In the genomic region with DNA sequence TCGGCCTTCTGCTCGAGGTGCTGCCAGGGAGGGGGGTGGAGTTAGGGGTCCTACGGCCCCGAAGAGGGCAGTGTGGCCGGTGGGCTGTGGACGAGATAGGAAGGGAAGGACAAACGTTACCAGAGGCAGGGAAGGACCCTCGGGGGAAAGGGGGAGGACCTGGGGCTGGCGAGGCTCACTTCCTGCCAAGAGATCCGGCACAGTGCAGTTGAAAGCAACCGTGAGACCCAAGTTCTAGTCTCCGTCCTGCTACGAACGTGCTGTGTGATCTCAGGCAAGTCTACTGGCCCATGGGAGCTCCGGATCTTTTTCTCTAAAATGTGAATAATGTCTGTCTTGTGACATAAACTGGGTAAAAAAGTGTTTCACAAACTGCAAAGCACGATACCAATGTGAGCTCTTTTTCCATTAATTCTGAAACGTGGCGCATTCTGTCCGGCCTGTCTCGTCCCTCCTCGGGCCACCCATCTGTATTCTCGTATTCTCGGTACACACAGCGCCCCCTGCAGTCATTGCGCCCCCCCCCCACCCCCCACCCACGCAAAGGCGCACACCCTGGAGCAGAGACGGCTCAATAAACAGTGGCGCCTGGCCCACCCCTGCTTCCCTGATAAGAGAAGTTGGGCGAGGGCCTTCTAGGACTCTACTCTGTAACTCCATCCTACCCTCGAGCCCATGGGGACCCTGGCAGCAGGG, we compare ENCODE assay signal across 9 cellular contexts. TPM values are rescaled to one million over a fixed set of nuclear protein-coding genes. Genes with fewer than 3 reads are reported as not detected.
DNase-seq lines count a peak whose midpoint lies in the region; ATAC-seq and TF ChIP-seq lines count a peak whose summit lies in the region.
"Had no signal": no experiment of that assay in that cellular context is flagged by ENCODE, and none has a peak within 500 bp of the region (broad histone marks: within the 10 kb centered on the region; RNA-seq: fewer than 3 reads in every experiment).

No MANE protein-coding gene starts in this region.

- 38 to 59% (median 39%) methylated on average over 31 of the region's 31 CpGs for WGBS in adipose tissue, 3 donors

- TF ChIP-seq POLR2A in GM18526 (IDR thresholded peaks at IDR 0.05; ENCODE audit: extremely low read depth, insufficient read length), result peak; percentile 0

- peak; percentile 83 for DNase-seq in left ventricle myocardium superior
- DNase-seq in stimulated activated naive CD8-positive, alpha-beta T cell treated with anti-CD3 and anti-CD28 coated beads, Interleukin-15, Interleukin-2, amounts not matched to agents 100 U/mL and 50 U/mL, for 24 hours, result peak; percentile 27
- DNase-seq in NCI-H2196 (lab: John Stamatoyannopoulos, UW; ENCODE audit: unreplicated experiment), result no peak
- DNase-seq in NCI-H526 (lab: John Stamatoyannopoulos, UW), result no peak

- H3K27ac ChIP-seq in adipose tissue (ENCODE audit: low read depth, low read length), result peak overlapping the region; percentile 79
- H3K27ac ChIP-seq: KMS-11 had no signal

- ATAC-seq in left ventricle myocardium superior, result peak; percentile 37
- no peak for ATAC-seq in stimulated activated naive CD8-positive, alpha-beta T cell treated with anti-CD3 and anti-CD28 coated beads, Interleukin-15, Interleukin-2, amounts not matched to agents 100 U/mL and 50 U/mL, for 24 hours
- ATAC-seq in GM19395 (IDR thresholded peaks at IDR 0.05; ENCODE audit: unreplicated experiment), result no peak
- no peak for ATAC-seq in HG03571 (IDR thresholded peaks at IDR 0.05; ENCODE audit: unreplicated experiment)

- intact Hi-C loops in left ventricle myocardium superior (cut with micrococcal nuclease), result no loop called here

RNA-seq across cellular contexts. Expression of gene CYGB, which starts 8.8 kb away (rescaled TPM):
- 10 to 100 TPM in 2 of 3 donors, 1 to 10 TPM in 1; 8.4 to 77.6 (median 54.4) TPM for polyA plus RNA-seq in adipose tissue
- total RNA-seq in left ventricle myocardium superior, result 28.0 TPM

RNA-seq across cellular contexts. Expression of gene PRCD, which starts 11.2 kb away (rescaled TPM):
- 10 to 100 TPM in 1 of 3 donors, 1 to 10 TPM in 2; 1.6 to 14.4 (median 4.7) TPM for polyA plus RNA-seq in adipose tissue
- 4.3 TPM for total RNA-seq in left ventricle myocardium superior

RNA-seq across cellular contexts. Expression of gene RHBDF2, which starts 27.5 kb away (rescaled TPM):
- polyA plus RNA-seq in adipose tissue, result 10 to 100 TPM; 14.1 to 20.8 (median 19.8) TPM
- total RNA-seq in left ventricle myocardium superior, result 17.7 TPM

RNA-seq across cellular contexts. Expression of gene ST6GALNAC2, which starts 57.0 kb away (rescaled TPM):
- polyA plus RNA-seq in adipose tissue, result 1 to 10 TPM; 2.0 to 6.4 (median 4.2) TPM
- total RNA-seq in left ventricle myocardium superior, result 5.1 TPM

Comparison
In these comparisons a context has a peak if more than half of its experiments do, and no peak if none do; other contexts are left out.
1. DNase-seq: peak in left ventricle myocardium superior (single experiment) and stimulated activated naive CD8-positive, alpha-beta T cell treated with anti-CD3 and anti-CD28 coated beads, Interleukin-15, Interleukin-2, amounts not matched to agents 100 U/mL and 50 U/mL, for 24 hours (single experiment); none in NCI-H2196 (single experiment) and NCI-H526 (0 of 2).